ENCODE assay signal across 10 cellular contexts in the genomic region with DNA sequence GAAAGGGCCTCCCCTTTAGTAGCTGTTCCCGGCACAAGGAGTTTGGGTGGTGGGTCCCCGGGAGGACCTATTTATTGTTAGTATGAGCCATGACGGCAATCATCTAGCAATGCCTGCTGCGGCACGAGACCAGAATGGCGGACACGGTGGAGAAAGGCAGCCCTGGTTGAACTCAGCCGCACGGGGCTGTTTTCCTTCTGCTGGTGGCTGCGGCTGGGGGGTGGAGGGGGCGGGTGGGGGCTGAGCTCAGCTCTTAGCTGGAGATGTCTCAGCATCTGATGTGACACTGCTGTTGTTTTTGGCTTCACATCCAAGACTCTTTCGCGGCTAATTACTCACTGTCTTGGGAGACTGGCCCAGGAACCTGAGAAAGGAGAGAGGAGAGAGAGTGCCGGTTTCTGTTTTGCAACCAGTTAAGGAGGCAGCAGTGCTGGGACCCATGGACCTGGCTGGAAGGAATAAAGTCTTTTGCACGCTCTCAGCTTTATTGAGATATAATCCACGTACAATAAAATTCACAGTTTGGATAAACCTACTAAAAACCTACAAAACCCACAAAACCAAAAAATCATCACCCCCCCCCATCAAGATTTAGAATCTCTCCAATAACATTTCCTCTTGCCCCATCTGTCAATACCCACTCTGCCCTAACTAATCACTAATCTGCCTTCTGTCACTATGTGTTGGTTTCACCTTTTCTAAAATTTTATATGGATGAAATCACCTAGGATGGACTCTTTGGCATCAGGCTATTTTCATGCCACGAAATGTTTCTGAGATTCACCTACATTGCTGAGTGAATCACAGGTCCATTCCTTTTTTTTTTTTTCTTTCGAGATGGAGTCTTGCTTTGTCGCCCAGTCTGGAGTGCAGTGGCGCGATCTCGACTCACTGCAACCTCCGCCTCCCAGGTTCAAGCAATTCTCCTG.
DNase-seq lines count a peak whose midpoint lies in the region; ATAC-seq, FAIRE-seq and TF ChIP-seq lines count a peak whose summit lies in the region.
"Had no signal": no experiment of that assay in that cellular context is flagged by ENCODE, and none has a peak within 500 bp of the region (broad histone marks: within the 10 kb centered on the region; RNA-seq: fewer than 3 reads in every experiment).

No MANE protein-coding gene starts in this region.

- H3K9me3 ChIP-seq in keratinocyte (ENCODE audit: control insufficient read depth, low read depth, low read length) (no peaks in the 10 kb centered on the region), subcutaneous abdominal adipose tissue (ENCODE audit: control insufficient read depth in 5 of 5, low read length in 5 of 5) (no peaks in the 10 kb centered on the region)
- H3K9me3 ChIP-seq: Peyer's patch had no signal

- CTCF ChIA-PET in HEK293T (lab: Yijun Ruan, JAX), result no interaction called here
- CTCF ChIA-PET in activated naive CD4-positive, alpha-beta T cell treated with anti-CD3 and anti-CD28 coated beads for 36 hours (lab: Charles Lee), result no interaction called here

- H3K36me3 ChIP-seq in keratinocyte (ENCODE audit: control insufficient read depth in 2 of 2, extremely low read depth in 1 of 2, insufficient read depth in 2 of 2, low read length in 2 of 2) (no peaks in the 10 kb centered on the region), subcutaneous abdominal adipose tissue (ENCODE audit: control insufficient read depth in 5 of 5, insufficient read depth in 5 of 5, low read length in 5 of 5) (no peaks in the 10 kb centered on the region)
- H3K36me3 ChIP-seq: Peyer's patch had no signal

- no peaks in the 10 kb centered on the region for H3K4me1 Mint-ChIP-seq in activated naive CD4-positive, alpha-beta T cell treated with anti-CD3 and anti-CD28 coated beads for 36 hours (ENCODE audit: low read depth)

- H3K9ac ChIP-seq in keratinocyte (ENCODE audit: control insufficient read depth, extremely low read depth, insufficient read depth, low read length), result peak overlapping the region; percentile 33
- H3K9ac ChIP-seq in subcutaneous abdominal adipose tissue (ENCODE audit: low read length in 5 of 5), result no peak overlapping the region

- peaks cover 20% of the 10 kb centered on the region for H3K4me1 ChIP-seq in keratinocyte (ENCODE audit: control insufficient read depth, extremely low read depth, insufficient read depth, low read length)
- H3K4me1 ChIP-seq in subcutaneous abdominal adipose tissue (ENCODE audit: control insufficient read depth in 5 of 5, insufficient read depth in 5 of 5, low read length in 5 of 5), result peaks cover 0 to 21% (median 7%) of the 10 kb centered on the region in 5 donors

- no peak for TF ChIP-seq CTCF in astrocyte of the spinal cord (IDR thresholded peaks at IDR 0.05; ENCODE audit: low read depth, low read length)
- TF ChIP-seq CTCF in keratinocyte (optimal IDR thresholded peaks at IDR 0.05 in 1 of 3, IDR thresholded peaks at IDR 0.05 in 1 of 3, conservative IDR thresholded peaks at IDR 0.05 in 1 of 3; ENCODE audit: extremely low read depth in 1 of 3, insufficient read depth in 2 of 3, low read length in 3 of 3), result no peak

- no peak overlapping the region for H3K27ac Mint-ChIP-seq in activated naive CD4-positive, alpha-beta T cell treated with anti-CD3 and anti-CD28 coated beads for 36 hours

- H3K27me3 ChIP-seq in keratinocyte (ENCODE audit: control insufficient read depth, extremely low read depth, insufficient read depth, low read length) (peaks cover 18% of the 10 kb centered on the region), subcutaneous abdominal adipose tissue (ENCODE audit: control insufficient read depth in 5 of 5, insufficient read depth in 4 of 5, low read length in 5 of 5) (peaks cover 0 to 10% (median 6%) of the 10 kb centered on the region in 5 donors)
- H3K27me3 ChIP-seq: Peyer's patch had no signal

- no peaks in the 10 kb centered on the region for H3K9me1 ChIP-seq in keratinocyte (ENCODE audit: control insufficient read depth, extremely low read depth, insufficient read depth, low read length)

- FAIRE-seq in keratinocyte (lab: Jason Lieb, UNC), result no peak

- H3K4me3 ChIP-seq in astrocyte of the spinal cord (ENCODE audit: low read depth, low read length) (peak overlapping the region; percentile 23), keratinocyte (ENCODE audit: control insufficient read depth in 2 of 3, extremely low read depth in 1 of 3, insufficient read depth in 2 of 3, low read depth in 1 of 3, low read length in 3 of 3) (peak overlapping the region in 2 of 3 experiments; percentile 1 to 18), subcutaneous abdominal adipose tissue (ENCODE audit: low read depth in 1 of 5, low read length in 5 of 5) (peak overlapping the region in 4 of 5 donors; percentile 15 to 47 (median 32))
- H3K4me3 ChIP-seq: Peyer's patch had no signal

- peak overlapping the region; percentile 67 for H3K4me2 ChIP-seq in keratinocyte (ENCODE audit: control insufficient read depth, extremely low read depth, insufficient read depth, low read depth, low read length)

- dilution Hi-C loops in keratinocyte (cut with MboI; ENCODE audit: extremely low pct_ligation_motif_present, low sequenced_read_pairs), result no loop called here

- in situ Hi-C loops in astrocyte of the spinal cord (cut with HindIII; ENCODE audit: low sequenced_read_pairs), result no loop called here

- H4K20me1 ChIP-seq in keratinocyte (ENCODE audit: control insufficient read depth, extremely low read depth, insufficient read depth, low read length), result no peaks in the 10 kb centered on the region

- H3K79me2 ChIP-seq in keratinocyte (ENCODE audit: control insufficient read depth, insufficient read depth, low read length), result no peaks in the 10 kb centered on the region

- H2AFZ ChIP-seq in keratinocyte (ENCODE audit: control insufficient read depth, low read length), result no peak overlapping the region

- no peaks in the 10 kb centered on the region for H3K36me3 Mint-ChIP-seq in activated naive CD4-positive, alpha-beta T cell treated with anti-CD3 and anti-CD28 coated beads for 36 hours (ENCODE audit: low read depth)

- POLR2A ChIA-PET in HEK293T (lab: Yijun Ruan, JAX), result no interaction called here

- no peak for ATAC-seq in stimulated activated naive CD8-positive, alpha-beta T cell treated with anti-CD3 and anti-CD28 coated beads, Interleukin-15, Interleukin-2, amounts not matched to agents 100 U/mL and 50 U/mL, for 24 hours

- H3K27ac ChIP-seq in keratinocyte (ENCODE audit: control insufficient read depth, insufficient read depth, low read length), result peak overlapping the region; percentile 51
- no peak overlapping the region for H3K27ac ChIP-seq in subcutaneous abdominal adipose tissue (ENCODE audit: low read depth, low read length)
- H3K27ac ChIP-seq: HL-60 had no signal

- DNase-seq in HEK293T (ENCODE audit: extremely low spot score) (no peak), astrocyte of the spinal cord (ENCODE audit: low read depth, low spot score) (peak; percentile 89), keratinocyte (ENCODE audit: low read depth, low spot score) (no peak), NCI-H526 treated with DMSO at 0.1 percent for 48 hours (lab: John Stamatoyannopoulos, UW) (no peak)
- no peak for DNase-seq in stimulated activated CD4-positive, alpha-beta T cell treated with anti-CD3 and anti-CD28 coated beads, Interleukin-4, amount 100 ng/mL, for 1 hour
- DNase-seq in stimulated activated naive CD8-positive, alpha-beta T cell treated with anti-CD3 and anti-CD28 coated beads, Interleukin-15, Interleukin-2, amounts not matched to agents 100 U/mL and 50 U/mL, for 24 hours, result no peak
- DNase-seq in activated naive CD4-positive, alpha-beta T cell treated with anti-CD3 and anti-CD28 coated beads for 36 hours, result no peak

- no peak overlapping the region for H3K4me3 Mint-ChIP-seq in activated naive CD4-positive, alpha-beta T cell treated with anti-CD3 and anti-CD28 coated beads for 36 hours

- H3K27me3 Mint-ChIP-seq in activated naive CD4-positive, alpha-beta T cell treated with anti-CD3 and anti-CD28 coated beads for 36 hours (ENCODE audit: low read depth), result peaks cover 4% of the 10 kb centered on the region

- intact Hi-C loops in activated naive CD4-positive, alpha-beta T cell treated with anti-CD3 and anti-CD28 coated beads for 36 hours (cut with micrococcal nuclease), result no loop called here

- H3K9me3 Mint-ChIP-seq in activated naive CD4-positive, alpha-beta T cell treated with anti-CD3 and anti-CD28 coated beads for 36 hours, result no peaks in the 10 kb centered on the region

TF ChIP-seq in HEK293T, 16 proteins besides CTCF, POLR2A, EP300 and RAD21:
- TF ChIP-seq TARDBP (IDR thresholded peaks at IDR 0.05), result no peak
- TF ChIP-seq, protein P1, sequence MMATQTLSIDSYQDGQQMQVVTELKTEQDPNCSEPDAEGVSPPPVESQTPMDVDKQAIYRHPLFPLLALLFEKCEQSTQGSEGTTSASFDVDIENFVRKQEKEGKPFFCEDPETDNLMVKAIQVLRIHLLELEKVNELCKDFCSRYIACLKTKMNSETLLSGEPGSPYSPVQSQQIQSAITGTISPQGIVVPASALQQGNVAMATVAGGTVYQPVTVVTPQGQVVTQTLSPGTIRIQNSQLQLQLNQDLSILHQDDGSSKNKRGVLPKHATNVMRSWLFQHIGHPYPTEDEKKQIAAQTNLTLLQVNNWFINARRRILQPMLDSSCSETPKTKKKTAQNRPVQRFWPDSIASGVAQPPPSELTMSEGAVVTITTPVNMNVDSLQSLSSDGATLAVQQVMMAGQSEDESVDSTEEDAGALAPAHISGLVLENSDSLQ (IDR thresholded peaks at IDR 0.05), result peak; percentile 28; the same call in 1 of the 2 replicates
